ENCODE assay signal across 23 cellular contexts in the genomic region with DNA sequence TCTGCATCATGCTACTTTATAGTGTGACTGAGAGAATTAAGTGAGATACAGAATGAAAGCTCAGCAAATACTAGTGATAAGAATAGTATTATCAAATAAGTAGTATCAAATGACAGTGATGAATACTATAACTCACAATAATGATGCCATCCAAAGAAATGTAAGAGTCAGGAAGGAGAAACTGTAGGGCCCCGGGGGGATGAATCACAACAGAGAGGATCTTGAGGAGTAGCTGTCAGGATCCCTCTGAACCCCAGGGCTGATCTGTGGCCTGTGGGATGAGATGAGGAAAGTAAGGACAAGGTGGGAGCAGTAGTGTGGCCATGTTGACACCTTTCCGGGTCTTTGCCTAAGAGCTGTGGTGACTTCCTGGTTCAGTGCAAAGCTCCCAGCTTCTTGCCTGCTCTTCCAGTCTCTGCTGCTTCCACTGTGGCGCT.
DNase-seq lines count a peak whose midpoint lies in the region; ATAC-seq, FAIRE-seq and TF ChIP-seq lines count a peak whose summit lies in the region.
"Had no signal": no experiment of that assay in that cellular context is flagged by ENCODE, and none has a peak within 500 bp of the region (broad histone marks: within the 10 kb centered on the region; RNA-seq: fewer than 3 reads in every experiment).

No MANE protein-coding gene starts in this region.

- 0 out of 2 replicates have a peak overlapping the region, but pooled peaks have one; percentile 32 for H2AFZ ChIP-seq in Loucy (ENCODE audit: low read length)

- no peaks in the 10 kb centered on the region for H3K79me2 ChIP-seq in Loucy (ENCODE audit: insufficient read depth, low read length)

- TF ChIP-seq CTCF in Loucy (conservative IDR thresholded peaks at IDR 0.05; ENCODE audit: low read length): no peak
- no peak for TF ChIP-seq CTCF in RWPE2 (IDR thresholded peaks at IDR 0.05; ENCODE audit: poor library complexity, severe bottlenecking)
- no peak for TF ChIP-seq CTCF in bronchial epithelial cell (IDR thresholded peaks at IDR 0.05; ENCODE audit: insufficient read depth, low read length, severe bottlenecking)
- TF ChIP-seq CTCF in testis (IDR thresholded peaks at IDR 0.05): no peak

- peak; percentile 33; the same call in 1 of the 3 replicates for ATAC-seq in RWPE2 (ENCODE audit: low read depth)
- ATAC-seq: PC-3 had no signal

- no peak for TF ChIP-seq POLR2A in testis (IDR thresholded peaks at IDR 0.05)

- H3K27me3 ChIP-seq in Loucy (ENCODE audit: insufficient read depth, low read length, poor library complexity, severe bottlenecking) (no peaks in the 10 kb centered on the region), RWPE2 (ENCODE audit: insufficient read depth, poor library complexity, severe bottlenecking) (no peaks in the 10 kb centered on the region), bronchial epithelial cell (ENCODE audit: control insufficient read depth, insufficient read depth, low read length) (no peaks in the 10 kb centered on the region), testis (no peaks in the 10 kb centered on the region)
- H3K27me3 ChIP-seq in effector memory CD4-positive, alpha-beta T cell (replicated peaks; ENCODE audit: control insufficient read depth, insufficient read depth, low read length, poor library complexity, severe bottlenecking): no peaks in the 10 kb centered on the region

- intact Hi-C loops in testis (cut with DNase I; ENCODE audit: low total_unique reads): no loop called here

- DNase-seq in DMS53 (lab: John Stamatoyannopoulos, UW): peak; percentile 29
- no peak for DNase-seq in RWPE2 (ENCODE audit: low spot score)
- DNase-seq in bronchial epithelial cell (ENCODE audit: low read depth): peak; percentile 65
- DNase-seq in testis: no peak
- DNase-seq in ureter (ENCODE audit: low spot score): no peak
- no peak for DNase-seq in effector memory CD4-positive, alpha-beta T cell
- DNase-seq: DMS79 treated with DMSO at 0.1 percent for 48 hours, H7, HFFc6, MV-4-11, NCI-H1105 treated with DMSO at 0.1 percent for 48 hours, NCI-H2029 treated with DMSO at 0.1 percent for 48 hours, NCI-H345, NCI-H524, PC-3, RPMI8226, SIG-M5, SK-N-SH had no signal

- H4K20me1 ChIP-seq in Loucy (ENCODE audit: insufficient read depth, low read length, poor library complexity, severe bottlenecking): no peaks in the 10 kb centered on the region

- H3K9ac ChIP-seq in Loucy (ENCODE audit: low read depth, low read length, poor library complexity, severe bottlenecking): no peak overlapping the region
- H3K9ac ChIP-seq: KMS-11, SK-N-SH had no signal

- no peaks in the 10 kb centered on the region for H3K9me2 ChIP-seq in Loucy (replicated peaks; ENCODE audit: low read depth, low read length)
- H3K9me2 ChIP-seq: SK-N-SH had no signal

- no peak overlapping the region for H3K4me2 ChIP-seq in Loucy (ENCODE audit: low read depth, low read length, poor library complexity, severe bottlenecking)
- H3K4me2 ChIP-seq: KMS-11, SK-N-SH had no signal

- FAIRE-seq in bronchial epithelial cell (lab: Jason Lieb, UNC): no peak
- FAIRE-seq: A204.1, D721Med, GM12891 had no signal

- H3K27ac ChIP-seq in RWPE2 (ENCODE audit: poor library complexity, severe bottlenecking) (no peak overlapping the region), testis (no peak overlapping the region)
- H3K27ac ChIP-seq in effector memory CD4-positive, alpha-beta T cell (ENCODE audit: insufficient read depth, low read length, poor library complexity, severe bottlenecking): no peak overlapping the region
- H3K27ac ChIP-seq: KMS-11 had no signal

- H3K4me3 ChIP-seq in Loucy (ENCODE audit: low read length, poor library complexity, severe bottlenecking): no peak overlapping the region
- H3K4me3 ChIP-seq in RWPE2 (ENCODE audit: severe bottlenecking): no peak overlapping the region
- no peak overlapping the region for H3K4me3 ChIP-seq in bronchial epithelial cell (ENCODE audit: low read depth, low read length)
- H3K4me3 ChIP-seq in testis: no peak overlapping the region
- no peak overlapping the region for H3K4me3 ChIP-seq in effector memory CD4-positive, alpha-beta T cell (ENCODE audit: insufficient read depth, low read depth, low read length, poor library complexity, severe bottlenecking)

- 92 to 96% methylated on average over 3 of the region's 3 CpGs for WGBS in testis, 2 donors

- H3K4me1 ChIP-seq in Loucy (ENCODE audit: insufficient read depth, low read length, poor library complexity, severe bottlenecking): peaks cover 53% of the 10 kb centered on the region
- no peaks in the 10 kb centered on the region for H3K4me1 ChIP-seq in RWPE2 (ENCODE audit: insufficient read depth, poor library complexity, severe bottlenecking)
- no peaks in the 10 kb centered on the region for H3K4me1 ChIP-seq in testis
- H3K4me1 ChIP-seq in effector memory CD4-positive, alpha-beta T cell (ENCODE audit: control insufficient read depth, insufficient read depth, low read length, poor library complexity, severe bottlenecking): no peaks in the 10 kb centered on the region

- no peaks in the 10 kb centered on the region for H3K36me3 ChIP-seq in Loucy (ENCODE audit: insufficient read depth, low read length)
- no peaks in the 10 kb centered on the region for H3K36me3 ChIP-seq in RWPE2 (ENCODE audit: low read depth)
- no peaks in the 10 kb centered on the region for H3K36me3 ChIP-seq in bronchial epithelial cell (ENCODE audit: control insufficient read depth, insufficient read depth, low read length)
- no peaks in the 10 kb centered on the region for H3K36me3 ChIP-seq in testis (ENCODE audit: low read depth, missing control alignments)
- H3K36me3 ChIP-seq in effector memory CD4-positive, alpha-beta T cell (ENCODE audit: control insufficient read depth, insufficient read depth, low read length): no peaks in the 10 kb centered on the region

- peaks cover 4% of the 10 kb centered on the region for H3F3A ChIP-seq in Loucy (ENCODE audit: low read depth)

- H3K9me3 ChIP-seq in Loucy (ENCODE audit: insufficient read depth, low read depth, low read length) (no peaks in the 10 kb centered on the region), RWPE2 (ENCODE audit: severe bottlenecking) (no peaks in the 10 kb centered on the region), testis (no peaks in the 10 kb centered on the region)
- no peaks in the 10 kb centered on the region for H3K9me3 ChIP-seq in effector memory CD4-positive, alpha-beta T cell (ENCODE audit: control insufficient read depth, low read length)
- H3K9me3 ChIP-seq: SK-N-SH had no signal

Comparison
In these comparisons a context has a peak if more than half of its experiments do, and no peak if none do; other contexts are left out.
1. DNase-seq: peak in DMS53 (single experiment) and bronchial epithelial cell (single experiment); none in RWPE2 (single experiment), testis (single experiment), ureter (single experiment) and effector memory CD4-positive, alpha-beta T cell (0 of 3).